1 cellular context compared by ENCODE assay signal in genomic region chr11:77127969-77128691, GRCh38.
TF ChIP-seq lines count a peak whose summit lies in the region.

TSS of gene MYO7A (plus strand) at chr11:77128246. CDS start at chr11:77130635, 2,389 bp downstream.

TF ChIP-seq in HepG2, 621 proteins besides CTCF, POLR2A, EP300 and RAD21 (continued from another document and continues in another):
- peak; percentile 33; the same call in 1 of the 2 replicates for TF ChIP-seq TFDP1 (CRISPR knock-in tag; IDR thresholded peaks at IDR 0.05; ENCODE audit: borderline replicate concordance)
- peak; percentile 73 for TF ChIP-seq HNF4A (CRISPR knock-in tag; IDR thresholded peaks at IDR 0.05)
- no peak; the same call in 1 of the 2 replicates for TF ChIP-seq ZNF276 (CRISPR knock-in tag; IDR thresholded peaks at IDR 0.05; ENCODE audit: low read depth)
- peak; percentile 44; the same call in 1 of the 2 replicates for TF ChIP-seq HDAC2 (CRISPR knock-in tag; IDR thresholded peaks at IDR 0.05)
- no peak for TF ChIP-seq PRMT3 (CRISPR knock-in tag; IDR thresholded peaks at IDR 0.05; ENCODE audit: borderline replicate concordance, low read depth)
- no peak for TF ChIP-seq ATF1 (CRISPR knock-in tag; IDR thresholded peaks at IDR 0.05)
- peak; percentile 49; the same call in 1 of the 2 replicates for TF ChIP-seq POGK (CRISPR knock-in tag; conservative IDR thresholded peaks at IDR 0.05)
- no peak for TF ChIP-seq TEAD3 (CRISPR knock-in tag; optimal IDR thresholded peaks at IDR 0.05; ENCODE audit: borderline replicate concordance)
- TF ChIP-seq FOXA3 (CRISPR knock-in tag; IDR thresholded peaks at IDR 0.05): peak; percentile 31
- peak; percentile 44; the same call in 1 of the 2 replicates for TF ChIP-seq TFE3 (CRISPR knock-in tag; IDR thresholded peaks at IDR 0.05)
- TF ChIP-seq ZNF230 (CRISPR knock-in tag; IDR thresholded peaks at IDR 0.05): no peak
- TF ChIP-seq HMGA1 (CRISPR knock-in tag; conservative IDR thresholded peaks at IDR 0.05): no peak
- no peak for TF ChIP-seq MEIS2 (CRISPR knock-in tag; IDR thresholded peaks at IDR 0.05)
- no peak for TF ChIP-seq TP53 (CRISPR knock-in tag; conservative IDR thresholded peaks at IDR 0.05)
- TF ChIP-seq ZNF30 (CRISPR knock-in tag; IDR thresholded peaks at IDR 0.05): no peak
- no peak for TF ChIP-seq KDM5A (IDR thresholded peaks at IDR 0.05; ENCODE audit: borderline replicate concordance, low read length)
- TF ChIP-seq ZNF660 (CRISPR knock-in tag; IDR thresholded peaks at IDR 0.05; ENCODE audit: borderline replicate concordance, low read depth): no peak
- no peak for TF ChIP-seq ARID2 (CRISPR knock-in tag; IDR thresholded peaks at IDR 0.05; ENCODE audit: borderline replicate concordance)
- no peak for TF ChIP-seq CCAR2 (optimal IDR thresholded peaks at IDR 0.05; ENCODE audit: low read depth, low read length)
- TF ChIP-seq ZNF569 (CRISPR knock-in tag; IDR thresholded peaks at IDR 0.05; ENCODE audit: borderline replicate concordance): no peak
- no peak for TF ChIP-seq HNRNPLL (IDR thresholded peaks at IDR 0.05; ENCODE audit: low read depth, low read length, poor library complexity, severe bottlenecking)
- no peak for TF ChIP-seq ZNF460 (CRISPR knock-in tag; IDR thresholded peaks at IDR 0.05; ENCODE audit: borderline replicate concordance)
- no peak for TF ChIP-seq ZNF20 (CRISPR knock-in tag; IDR thresholded peaks at IDR 0.05)
- peak; percentile 56; the same call in 1 of the 2 replicates for TF ChIP-seq ZNF235 (CRISPR knock-in tag; IDR thresholded peaks at IDR 0.05; ENCODE audit: borderline replicate concordance)
- no peak for TF ChIP-seq ARID3A (IDR thresholded peaks at IDR 0.05; ENCODE audit: low read depth, low read length)
- no peak for TF ChIP-seq HOXD1 (CRISPR knock-in tag; IDR thresholded peaks at IDR 0.05)
- TF ChIP-seq ZNF10 (CRISPR knock-in tag; IDR thresholded peaks at IDR 0.05; ENCODE audit: borderline replicate concordance, low read depth): no peak
- peak; percentile 68 for TF ChIP-seq ZNF281 (CRISPR knock-in tag; IDR thresholded peaks at IDR 0.05; ENCODE audit: borderline replicate concordance)
- TF ChIP-seq ZNF687 (CRISPR knock-in tag; IDR thresholded peaks at IDR 0.05): peak; percentile 93
- no peak for TF ChIP-seq ZNF280D (CRISPR knock-in tag; IDR thresholded peaks at IDR 0.05)
- TF ChIP-seq MAF1 (CRISPR knock-in tag; IDR thresholded peaks at IDR 0.05; ENCODE audit: borderline replicate concordance): no peak
- no peak for TF ChIP-seq ZUFSP (CRISPR knock-in tag; IDR thresholded peaks at IDR 0.05; ENCODE audit: borderline replicate concordance)
- TF ChIP-seq ZNF430 (CRISPR knock-in tag; IDR thresholded peaks at IDR 0.05): peak; percentile 17; the same call in 1 of the 2 replicates
- TF ChIP-seq ATF5 (CRISPR knock-in tag; IDR thresholded peaks at IDR 0.05; ENCODE audit: low read depth): no peak
